Comparison of ENCODE assay signal across 8 cellular contexts in genomic region chrX:21745756-21746155, GRCh38. TPM values are rescaled to one million over a fixed set of nuclear protein-coding genes. Genes with fewer than 3 reads are reported as not detected.
A peak's percentile ranks its signal among the peaks of the same experiment; 100 is the strongest.
DNase-seq lines count a peak whose midpoint lies in the region; ATAC-seq and TF ChIP-seq lines count a peak whose summit lies in the region.

No MANE protein-coding gene starts in this region.

- intact Hi-C loops in posterior cingulate gyrus (cut with DNase I) (loop anchor here (10.0 kb wide), 1 partner anchor 1221 kb away; no protein-coding TSS in a partner anchor), prostate gland (cut with DNase I) (loop anchor here (10.0 kb wide), 1 partner anchor 1221 kb away; no protein-coding TSS in a partner anchor)

- TF ChIP-seq CTCF in LNCaP clone FGC (IDR thresholded peaks at IDR 0.05; ENCODE audit: control insufficient read depth, extremely low read depth, insufficient read depth) (peak; percentile 45; the same call in 1 of the 2 replicates), prostate gland (IDR thresholded peaks at IDR 0.05) (peak in 2 of 4 experiments; percentile 27 to 32)

- no peaks in the 10 kb centered on the region for H3K4me1 ChIP-seq in prostate gland (replicated peaks)

- H3K9me3 ChIP-seq in prostate gland = no peaks in the 10 kb centered on the region

- H3K27ac ChIP-seq in prostate gland = no peak overlapping the region

- no peak for TF ChIP-seq POLR2A in erythroblast (IDR thresholded peaks at IDR 0.05; ENCODE audit: low read length)
- TF ChIP-seq POLR2A in prostate gland (IDR thresholded peaks at IDR 0.05) = no peak

- peak; percentile 48 for DNase-seq in NCI-H82 (lab: John Stamatoyannopoulos, UW)
- no peak for DNase-seq in NCI-H82 treated with DMSO at 0.1 percent for 48 hours (lab: John Stamatoyannopoulos, UW; ENCODE audit: unreplicated experiment)
- no peak for DNase-seq in LNCaP clone FGC (ENCODE audit: low read depth)
- DNase-seq in activated CD4-positive, alpha-beta T cell treated with anti-CD3 and anti-CD28 coated beads, Interleukin-2, amount 50 U/mL, for 48 hours = peak; percentile 47 to 49
- DNase-seq in erythroblast (lab: John Stamatoyannopoulos, UW) = peak; percentile 1 to 26
- peak in 7 of 10 donors; percentile 12 to 86 (median 40) for DNase-seq in posterior cingulate gyrus
- DNase-seq in prostate gland (ENCODE audit: low spot score) = no peak

- ATAC-seq in GM21360 (IDR thresholded peaks at IDR 0.05; ENCODE audit: unreplicated experiment) = no peak

- H3K4me3 ChIP-seq in LNCaP clone FGC (ENCODE audit: low read depth, low read length) (no peak overlapping the region), prostate gland (no peak overlapping the region)

- 32% methylated on average over 4 of the region's 4 CpGs for WGBS in prostate gland

- no peaks in the 10 kb centered on the region for H3K36me3 ChIP-seq in prostate gland

- H3K27me3 ChIP-seq in prostate gland (replicated peaks; ENCODE audit: insufficient read depth) = no peaks in the 10 kb centered on the region

RNA-seq across cellular contexts. Expression of gene SMPX, which starts 12.2 kb away (rescaled TPM):
- 1 to 10 TPM in 1 of 2 donors, not detected in 1; 4.2 TPM for total RNA-seq in prostate gland

Comparison
In these comparisons a context has a peak if more than half of its experiments do, and no peak if none do; other contexts are left out.
1. DNase-seq: peak in NCI-H82 (single experiment), activated CD4-positive, alpha-beta T cell treated with anti-CD3 and anti-CD28 coated beads, Interleukin-2, amount 50 U/mL, for 48 hours (2 of 2), erythroblast (2 of 2) and posterior cingulate gyrus (7 of 10); none in NCI-H82 treated with DMSO at 0.1 percent for 48 hours (single experiment), LNCaP clone FGC (single experiment) and prostate gland (single experiment).